Comparison of ENCODE assay signal across 1 cellular context in genomic region chr4:38128478-38129451, GRCh38.
TF ChIP-seq lines count a peak whose summit lies in the region.

No MANE protein-coding gene starts in this region.

TF ChIP-seq in HepG2, 621 proteins besides CTCF, POLR2A, EP300 and RAD21 (continued from another document and continues in another):
- TF ChIP-seq, protein P1, sequence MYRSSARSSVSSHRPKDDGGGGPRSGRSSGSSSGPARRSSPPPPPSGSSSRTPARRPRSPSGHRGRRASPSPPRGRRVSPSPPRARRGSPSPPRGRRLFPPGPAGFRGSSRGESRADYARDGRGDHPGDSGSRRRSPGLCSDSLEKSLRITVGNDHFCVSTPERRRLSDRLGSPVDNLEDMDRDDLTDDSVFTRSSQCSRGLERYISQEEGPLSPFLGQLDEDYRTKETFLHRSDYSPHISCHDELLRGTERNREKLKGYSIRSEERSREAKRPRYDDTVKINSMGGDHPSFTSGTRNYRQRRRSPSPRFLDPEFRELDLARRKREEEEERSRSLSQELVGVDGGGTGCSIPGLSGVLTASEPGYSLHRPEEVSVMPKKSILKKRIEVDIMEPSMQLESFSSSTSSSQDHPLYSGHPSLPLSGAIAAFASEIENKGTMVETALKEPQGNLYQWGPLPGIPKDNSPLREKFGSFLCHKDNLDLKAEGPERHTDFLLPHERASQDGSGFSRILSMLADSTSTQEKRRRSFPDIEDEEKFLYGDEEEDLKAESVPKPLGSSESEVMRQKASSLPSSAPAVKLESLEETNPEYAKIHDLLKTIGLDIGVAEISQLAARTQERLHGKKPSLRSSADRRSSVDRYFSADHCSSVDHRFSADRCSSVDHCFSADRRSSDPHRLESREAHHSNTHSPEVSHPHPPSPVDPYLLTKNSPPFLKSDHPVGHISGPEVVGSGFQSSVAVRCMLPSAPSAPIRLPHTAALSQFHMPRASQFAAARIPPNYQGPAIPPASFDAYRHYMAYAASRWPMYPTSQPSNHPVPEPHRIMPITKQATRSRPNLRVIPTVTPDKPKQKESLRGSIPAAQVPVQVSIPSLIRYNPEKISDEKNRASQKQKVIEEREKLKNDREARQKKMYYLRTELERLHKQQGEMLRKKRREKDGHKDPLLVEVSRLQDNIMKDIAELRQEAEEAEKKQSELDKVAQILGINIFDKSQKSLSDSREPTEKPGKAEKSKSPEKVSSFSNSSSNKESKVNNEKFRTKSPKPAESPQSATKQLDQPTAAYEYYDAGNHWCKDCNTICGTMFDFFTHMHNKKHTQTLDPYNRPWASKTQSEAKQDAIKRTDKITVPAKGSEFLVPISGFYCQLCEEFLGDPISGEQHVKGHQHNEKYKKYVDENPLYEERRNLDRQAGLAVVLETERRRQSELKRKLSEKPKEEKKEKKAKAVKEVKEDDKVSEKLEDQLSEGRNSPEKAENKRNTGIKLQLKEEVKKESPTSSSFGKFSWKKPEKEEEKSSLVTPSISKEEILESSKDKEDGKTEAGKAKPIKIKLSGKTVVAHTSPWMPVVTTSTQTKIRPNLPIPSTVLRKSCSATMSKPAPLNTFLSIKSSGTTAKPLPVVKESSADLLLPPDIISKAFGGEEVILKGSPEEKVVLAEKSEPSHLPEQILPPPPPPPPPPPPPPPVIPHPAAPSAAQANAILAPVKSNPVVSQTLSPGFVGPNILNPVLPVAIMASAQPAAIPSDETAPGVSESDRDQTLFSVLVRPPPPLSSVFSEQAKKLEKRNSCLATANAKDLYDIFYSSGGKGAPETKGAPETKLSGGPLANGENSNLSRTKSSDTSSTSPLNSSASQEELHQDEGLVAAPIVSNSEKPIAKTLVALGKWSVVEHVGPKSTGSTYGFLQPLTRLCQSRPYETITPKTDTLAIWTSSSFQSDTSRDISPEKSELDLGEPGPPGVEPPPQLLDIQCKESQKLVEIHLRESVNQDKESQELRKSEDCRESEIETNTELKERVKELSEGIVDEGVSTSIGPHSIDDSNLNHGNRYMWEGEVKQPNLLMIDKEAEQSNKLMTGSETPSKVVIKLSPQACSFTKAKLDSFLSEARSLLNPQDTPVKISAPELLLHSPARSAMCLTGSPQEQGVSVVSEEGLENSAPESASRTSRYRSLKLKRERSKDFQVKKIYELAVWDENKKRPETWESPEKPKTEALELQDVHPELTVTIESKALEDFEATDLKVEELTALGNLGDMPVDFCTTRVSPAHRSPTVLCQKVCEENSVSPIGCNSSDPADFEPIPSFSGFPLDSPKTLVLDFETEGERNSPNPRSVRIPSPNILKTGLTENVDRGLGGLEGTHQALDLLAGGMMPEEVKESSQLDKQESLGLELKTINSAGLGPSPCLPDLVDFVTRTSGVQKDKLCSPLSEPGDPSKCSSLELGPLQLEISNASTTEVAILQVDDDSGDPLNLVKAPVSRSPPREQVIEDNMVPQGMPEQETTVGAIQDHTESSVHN (CRISPR knock-in tag; IDR thresholded peaks at IDR 0.05) = no peak
- no peak for TF ChIP-seq SNAPC2 (CRISPR knock-in tag; IDR thresholded peaks at IDR 0.05)
- no peak for TF ChIP-seq CC2D1A (CRISPR knock-in tag; IDR thresholded peaks at IDR 0.05)
- TF ChIP-seq MXD1 (CRISPR knock-in tag; IDR thresholded peaks at IDR 0.05) = no peak
- no peak for TF ChIP-seq ZNF672 (CRISPR knock-in tag; IDR thresholded peaks at IDR 0.05)
- TF ChIP-seq ZNF724P (CRISPR knock-in tag; IDR thresholded peaks at IDR 0.05; ENCODE audit: borderline replicate concordance) = no peak
- TF ChIP-seq ZNF83 (CRISPR knock-in tag; IDR thresholded peaks at IDR 0.05; ENCODE audit: borderline replicate concordance) = no peak
- TF ChIP-seq AHR (CRISPR knock-in tag; IDR thresholded peaks at IDR 0.05) = no peak
- no peak for TF ChIP-seq ZBTB49 (CRISPR knock-in tag; IDR thresholded peaks at IDR 0.05; ENCODE audit: borderline replicate concordance)
- TF ChIP-seq NFYC (CRISPR knock-in tag; IDR thresholded peaks at IDR 0.05) = no peak
- TF ChIP-seq CENPT (CRISPR knock-in tag; IDR thresholded peaks at IDR 0.05; ENCODE audit: low read depth) = no peak
- no peak for TF ChIP-seq THAP11 (CRISPR knock-in tag; IDR thresholded peaks at IDR 0.05)
- no peak for TF ChIP-seq ARNTL (CRISPR knock-in tag; IDR thresholded peaks at IDR 0.05)
- TF ChIP-seq U2AF2 (IDR thresholded peaks at IDR 0.05; ENCODE audit: low read depth, low read length) = no peak
- no peak for TF ChIP-seq TAF1 (CRISPR knock-in tag; IDR thresholded peaks at IDR 0.05)
- TF ChIP-seq RFXANK (CRISPR knock-in tag; IDR thresholded peaks at IDR 0.05) = no peak
- no peak for TF ChIP-seq ZFX (CRISPR knock-in tag; IDR thresholded peaks at IDR 0.05; ENCODE audit: low read depth)
- TF ChIP-seq, protein P2, sequence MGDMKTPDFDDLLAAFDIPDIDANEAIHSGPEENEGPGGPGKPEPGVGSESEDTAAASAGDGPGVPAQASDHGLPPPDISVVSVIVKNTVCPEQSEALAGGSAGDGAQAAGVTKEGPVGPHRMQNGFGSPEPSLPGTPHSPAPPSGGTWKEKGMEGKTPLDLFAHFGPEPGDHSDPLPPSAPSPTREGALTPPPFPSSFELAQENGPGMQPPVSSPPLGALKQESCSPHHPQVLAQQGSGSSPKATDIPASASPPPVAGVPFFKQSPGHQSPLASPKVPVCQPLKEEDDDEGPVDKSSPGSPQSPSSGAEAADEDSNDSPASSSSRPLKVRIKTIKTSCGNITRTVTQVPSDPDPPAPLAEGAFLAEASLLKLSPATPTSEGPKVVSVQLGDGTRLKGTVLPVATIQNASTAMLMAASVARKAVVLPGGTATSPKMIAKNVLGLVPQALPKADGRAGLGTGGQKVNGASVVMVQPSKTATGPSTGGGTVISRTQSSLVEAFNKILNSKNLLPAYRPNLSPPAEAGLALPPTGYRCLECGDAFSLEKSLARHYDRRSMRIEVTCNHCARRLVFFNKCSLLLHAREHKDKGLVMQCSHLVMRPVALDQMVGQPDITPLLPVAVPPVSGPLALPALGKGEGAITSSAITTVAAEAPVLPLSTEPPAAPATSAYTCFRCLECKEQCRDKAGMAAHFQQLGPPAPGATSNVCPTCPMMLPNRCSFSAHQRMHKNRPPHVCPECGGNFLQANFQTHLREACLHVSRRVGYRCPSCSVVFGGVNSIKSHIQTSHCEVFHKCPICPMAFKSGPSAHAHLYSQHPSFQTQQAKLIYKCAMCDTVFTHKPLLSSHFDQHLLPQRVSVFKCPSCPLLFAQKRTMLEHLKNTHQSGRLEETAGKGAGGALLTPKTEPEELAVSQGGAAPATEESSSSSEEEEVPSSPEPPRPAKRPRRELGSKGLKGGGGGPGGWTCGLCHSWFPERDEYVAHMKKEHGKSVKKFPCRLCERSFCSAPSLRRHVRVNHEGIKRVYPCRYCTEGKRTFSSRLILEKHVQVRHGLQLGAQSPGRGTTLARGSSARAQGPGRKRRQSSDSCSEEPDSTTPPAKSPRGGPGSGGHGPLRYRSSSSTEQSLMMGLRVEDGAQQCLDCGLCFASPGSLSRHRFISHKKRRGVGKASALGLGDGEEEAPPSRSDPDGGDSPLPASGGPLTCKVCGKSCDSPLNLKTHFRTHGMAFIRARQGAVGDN (CRISPR knock-in tag; IDR thresholded peaks at IDR 0.05) = peak; percentile 54; the same call in 1 of the 2 replicates
- TF ChIP-seq POLR2G (IDR thresholded peaks at IDR 0.05; ENCODE audit: low read depth, low read length) = 0 out of 2 replicates have a peak, but pooled peaks have one; percentile 27
- TF ChIP-seq JUND (CRISPR knock-in tag; IDR thresholded peaks at IDR 0.05) = no peak
- TF ChIP-seq SOX6 (IDR thresholded peaks at IDR 0.05) = no peak
- TF ChIP-seq SOX6 (CRISPR knock-in tag; IDR thresholded peaks at IDR 0.05) = peak; percentile 49; the same call in 1 of the 2 replicates
- TF ChIP-seq ZNF337 (CRISPR knock-in tag; IDR thresholded peaks at IDR 0.05; ENCODE audit: borderline replicate concordance, low read depth) = 0 out of 2 replicates have a peak, but pooled peaks have one; percentile 11
- no peak for TF ChIP-seq STAT5B (CRISPR knock-in tag; IDR thresholded peaks at IDR 0.05)
- peak; percentile 64; the same call in 1 of the 2 replicates for TF ChIP-seq SOX5 (CRISPR knock-in tag; IDR thresholded peaks at IDR 0.05; ENCODE audit: borderline replicate concordance)
- peak; percentile 35; the same call in 1 of the 2 replicates for TF ChIP-seq ZNF101 (CRISPR knock-in tag; IDR thresholded peaks at IDR 0.05; ENCODE audit: borderline replicate concordance, low read depth)
- TF ChIP-seq, protein P3, sequence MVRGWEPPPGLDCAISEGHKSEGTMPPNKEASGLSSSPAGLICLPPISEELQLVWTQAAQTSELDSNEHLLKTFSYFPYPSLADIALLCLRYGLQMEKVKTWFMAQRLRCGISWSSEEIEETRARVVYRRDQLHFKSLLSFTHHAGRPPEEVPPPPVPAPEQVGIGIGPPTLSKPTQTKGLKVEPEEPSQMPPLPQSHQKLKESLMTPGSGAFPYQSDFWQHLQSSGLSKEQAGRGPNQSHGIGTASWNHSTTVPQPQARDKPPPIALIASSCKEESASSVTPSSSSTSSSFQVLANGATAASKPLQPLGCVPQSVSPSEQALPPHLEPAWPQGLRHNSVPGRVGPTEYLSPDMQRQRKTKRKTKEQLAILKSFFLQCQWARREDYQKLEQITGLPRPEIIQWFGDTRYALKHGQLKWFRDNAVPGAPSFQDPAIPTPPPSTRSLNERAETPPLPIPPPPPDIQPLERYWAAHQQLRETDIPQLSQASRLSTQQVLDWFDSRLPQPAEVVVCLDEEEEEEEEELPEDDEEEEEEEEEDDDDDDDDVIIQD (CRISPR knock-in tag; IDR thresholded peaks at IDR 0.05; ENCODE audit: low read depth) = no peak
- no peak for TF ChIP-seq HIVEP1 (CRISPR knock-in tag; IDR thresholded peaks at IDR 0.05)
- TF ChIP-seq MZF1 (CRISPR knock-in tag; IDR thresholded peaks at IDR 0.05; ENCODE audit: borderline replicate concordance) = no peak
- TF ChIP-seq FOXO1 (CRISPR knock-in tag; IDR thresholded peaks at IDR 0.05) = peak; percentile 21; the same call in 1 of the 2 replicates
- TF ChIP-seq ZNF407 (CRISPR knock-in tag; IDR thresholded peaks at IDR 0.05; ENCODE audit: not compliant biosample characterization) = no peak
- TF ChIP-seq FOXA1 (IDR thresholded peaks at IDR 0.05) = no peak
- TF ChIP-seq FOXA1 (CRISPR knock-in tag; IDR thresholded peaks at IDR 0.05) = 0 out of 2 replicates have a peak, but pooled peaks have one; percentile 24
